ENCODE assay signal across 1 cellular context in genomic region chr9:78210841-78211301, GRCh38.
TF ChIP-seq lines count a peak whose summit lies in the region.

No MANE protein-coding gene starts in this region.

TF ChIP-seq in HepG2, 621 proteins besides CTCF, POLR2A, EP300 and RAD21 (continued from another document):
- TF ChIP-seq BRF2 (CRISPR knock-in tag; IDR thresholded peaks at IDR 0.05) = no peak
- no peak for TF ChIP-seq TEAD3 (CRISPR knock-in tag; optimal IDR thresholded peaks at IDR 0.05; ENCODE audit: borderline replicate concordance)
- TF ChIP-seq STAT5B (CRISPR knock-in tag; IDR thresholded peaks at IDR 0.05) = no peak
- no peak for TF ChIP-seq MXI1 (IDR thresholded peaks at IDR 0.05; ENCODE audit: borderline replicate concordance, low read depth, low read length)
- no peak for TF ChIP-seq ARID3A (IDR thresholded peaks at IDR 0.05; ENCODE audit: low read depth, low read length)
- TF ChIP-seq FOXP4 (CRISPR knock-in tag; IDR thresholded peaks at IDR 0.05) = no peak
- TF ChIP-seq MED1 (CRISPR knock-in tag; IDR thresholded peaks at IDR 0.05) = no peak
